21 cellular contexts compared by ENCODE assay signal in genomic region chr20:14765370-14765701, GRCh38.
"Had no signal": no experiment of that assay in that cellular context is flagged by ENCODE, and none has a peak within 500 bp of the region (broad histone marks: within the 10 kb centered on the region; RNA-seq: fewer than 3 reads in every experiment).

No MANE protein-coding gene starts in this region.

- H3K4me3 ChIP-seq: coronary artery, hepatocyte, mucosa of descending colon, ovary, psoas muscle, right lobe of liver, suprapubic skin, tibial artery had no signal

- H3K27ac ChIP-seq: coronary artery, foreskin keratinocyte, hepatocyte, ovary, psoas muscle, right lobe of liver, suprapubic skin, tibial artery had no signal

- H3K79me2 ChIP-seq: hepatocyte had no signal

- H2AFZ ChIP-seq: hepatocyte had no signal

- H3K9me3 ChIP-seq: mucosa of descending colon, ovary, psoas muscle, right lobe of liver, suprapubic skin, tibial artery had no signal

- ATAC-seq: foreskin keratinocyte; naive thymus-derived CD8-positive, alpha-beta T cell; psoas muscle; right lobe of liver; stimulated activated effector memory CD8-positive, alpha-beta T cell treated with anti-CD3 and anti-CD28 coated beads, Interleukin-12 subunit alpha, Interleukin-12 subunit beta, amount 100 ng/mL, for 72 hours; stimulated activated naive CD8-positive, alpha-beta T cell treated with anti-CD3 and anti-CD28 coated beads, Interleukin-15, Interleukin-2, amounts not matched to agents 100 U/mL and 50 U/mL, for 24 hours had no signal

- H3K4me2 ChIP-seq: hepatocyte had no signal

- DNase-seq: effector CD4-positive, alpha-beta T cell; endodermal cell; erythroblast; foreskin keratinocyte; head of caudate nucleus; naive thymus-derived CD8-positive, alpha-beta T cell; nucleus accumbens; ovary; psoas muscle; retina; right lobe of liver; stimulated activated CD4-positive, alpha-beta T cell treated with anti-CD3 and anti-CD28 coated beads, Interleukin-4, amount 100 ng/mL, for 1 hour; stimulated activated CD8-positive, alpha-beta memory T cell treated with anti-CD3 and anti-CD28 coated beads, Interleukin-4, amount 100 ng/mL, for 48 hours; stimulated activated naive CD8-positive, alpha-beta T cell treated with anti-CD3 and anti-CD28 coated beads, Interleukin-15, Interleukin-2, amounts not matched to agents 100 U/mL and 50 U/mL, for 24 hours; tibial artery had no signal

- FAIRE-seq: endothelial cell of umbilical vein had no signal

- H3K36me3 ChIP-seq: ovary, right lobe of liver, suprapubic skin, tibial artery had no signal

- H3K4me1 ChIP-seq: foreskin keratinocyte, psoas muscle, right lobe of liver, suprapubic skin, tibial artery had no signal

- H3K27me3 ChIP-seq: foreskin keratinocyte, hepatocyte, ovary, right lobe of liver, suprapubic skin, tibial artery had no signal
